Comparison of ENCODE assay signal across 8 cellular contexts in genomic region chr6:10759884-10760329, GRCh38. TPM values are rescaled to one million over a fixed set of nuclear protein-coding genes. Genes with fewer than 3 reads are reported as not detected.
DNase-seq lines count a peak whose midpoint lies in the region; ATAC-seq lines count a peak whose summit lies in the region.
"Had no signal": no experiment of that assay in that cellular context is flagged by ENCODE, and none has a peak within 500 bp of the region (broad histone marks: within the 10 kb centered on the region; RNA-seq: fewer than 3 reads in every experiment).

No MANE protein-coding gene starts in this region.

- H3K9me2 ChIP-seq in GM23248 (ENCODE audit: insufficient read depth) = no peaks in the 10 kb centered on the region
- H3K9me2 ChIP-seq in Karpas-422 (replicated peaks; ENCODE audit: insufficient read depth, low read length) = no peaks in the 10 kb centered on the region

- 0 out of 2 replicates have a peak, but pooled peaks cover 11% of the 10 kb centered on the region for H3K36me3 ChIP-seq in GM23248 (ENCODE audit: low read depth)
- H3K36me3 ChIP-seq in Karpas-422 (ENCODE audit: insufficient read depth, low read length) = peaks cover 21% of the 10 kb centered on the region; the same call in 1 of the 2 replicates
- H3K36me3 ChIP-seq: thoracic aorta had no signal

- H2AFZ ChIP-seq in GM23248 = no peak overlapping the region
- no peak overlapping the region for H2AFZ ChIP-seq in Karpas-422 (ENCODE audit: low read length)

- no peaks in the 10 kb centered on the region for H4K20me1 ChIP-seq in GM23248 (ENCODE audit: insufficient read depth)
- H4K20me1 ChIP-seq in Karpas-422 (ENCODE audit: insufficient read depth, low read depth, low read length) = no peaks in the 10 kb centered on the region

- H3K4me2 ChIP-seq in GM23248 (ENCODE audit: unreplicated experiment) (peak overlapping the region; percentile 20), Karpas-422 (ENCODE audit: low read depth, low read length, poor library complexity, severe bottlenecking) (no peak overlapping the region)

- DNase-seq in GM23248 (peak; percentile 92), NCI-H69 (lab: John Stamatoyannopoulos, UW) (peak; percentile 27), renal cortical epithelial cell (ENCODE audit: low read depth) (peak; percentile 93), Karpas-422 (no peak)

- in situ Hi-C loops in GM23248 (cut with MboI) = no loop called here

- H3K9me3 ChIP-seq in GM23248 (ENCODE audit: low read depth) = no peaks in the 10 kb centered on the region
- H3K9me3 ChIP-seq in Karpas-422 (ENCODE audit: low read length) = no peaks in the 10 kb centered on the region
- H3K9me3 ChIP-seq: thoracic aorta had no signal

- H3K9ac ChIP-seq in GM23248 = peak overlapping the region; percentile 8; the same call in 1 of the 2 replicates
- no peak overlapping the region for H3K9ac ChIP-seq in Karpas-422 (ENCODE audit: low read length)

- ATAC-seq in esophagus mucosa (peak; percentile 96), GM21390 (IDR thresholded peaks at IDR 0.05; ENCODE audit: unreplicated experiment) (no peak), HG02970 (IDR thresholded peaks at IDR 0.05; ENCODE audit: low FRiP score, unreplicated experiment) (no peak)

- H3K27ac ChIP-seq in GM23248 = peak overlapping the region; percentile 58
- H3K27ac ChIP-seq in Karpas-422 (ENCODE audit: low read length) = no peak overlapping the region
- H3K27ac ChIP-seq: thoracic aorta had no signal

- WGBS in GM23248 (ENCODE audit: low coverage in 1 of 2, low lambda C conversion rate in 2 of 2, missing lambda C conversion rate in 2 of 2), 2 experiments = 23 to 28% methylated on average over 6 of the region's 6 CpGs

- H3K4me3 ChIP-seq in GM23248 (no peak overlapping the region), Karpas-422 (ENCODE audit: low read length) (no peak overlapping the region)
- H3K4me3 ChIP-seq: thoracic aorta had no signal

- H3K79me2 ChIP-seq in GM23248 (ENCODE audit: insufficient read depth) = peaks cover 30% of the 10 kb centered on the region
- peaks cover 14% of the 10 kb centered on the region for H3K79me2 ChIP-seq in Karpas-422 (ENCODE audit: low read length)

- peaks cover 37% of the 10 kb centered on the region for H3F3A ChIP-seq in GM23248 (ENCODE audit: insufficient read depth)

- H3K4me1 ChIP-seq in GM23248 (ENCODE audit: insufficient read depth) (peaks cover 17% of the 10 kb centered on the region), Karpas-422 (ENCODE audit: low read length) (no peaks in the 10 kb centered on the region)

- no peaks in the 10 kb centered on the region for H3K27me3 ChIP-seq in GM23248 (replicated peaks; ENCODE audit: insufficient read depth)
- no peaks in the 10 kb centered on the region for H3K27me3 ChIP-seq in Karpas-422 (ENCODE audit: low read length)

RNA-seq across cellular contexts. Expression of gene TMEM14B, which starts 12.3 kb away (rescaled TPM):
- total RNA-seq in GM23248 (2014; rRNA removed; shearing (Covaris generic)) = 75.9 and 94.0 TPM in 2 replicates
- polyA plus RNA-seq in GM23248 (2016; fragmentation: Nextera tagmentation; extraction: Ambion mirVana) = 148 and 158 TPM in 2 replicates
- total RNA-seq in esophagus mucosa (49.3 TPM), renal cortical epithelial cell (85.8 and 191 TPM in 2 replicates)
- total RNA-seq in Karpas-422 (2014; rRNA removed; shearing (Covaris generic); ENCODE audit: low replicate concordance) = 81.0 and 121 TPM in 2 replicates

RNA-seq across cellular contexts. Expression of gene TMEM14C, which starts 37.0 kb away (rescaled TPM):
- 164 and 199 TPM in 2 replicates for total RNA-seq in GM23248 (2014; rRNA removed; shearing (Covaris generic))
- polyA plus RNA-seq in GM23248 (2016; fragmentation: Nextera tagmentation; extraction: Ambion mirVana) = 256 and 272 TPM in 2 replicates
- 64.5 TPM for total RNA-seq in esophagus mucosa
- 108 and 255 TPM in 2 replicates for total RNA-seq in renal cortical epithelial cell
- total RNA-seq in Karpas-422 (2014; rRNA removed; shearing (Covaris generic); ENCODE audit: low replicate concordance) = 70.9 and 94.1 TPM in 2 replicates
